ENCODE assay signal across 26 cellular contexts in genomic region chr17:17847102-17847501, GRCh38. TPM values are rescaled to one million over a fixed set of nuclear protein-coding genes. Genes with fewer than 3 reads are reported as not detected.
DNase-seq lines count a peak whose midpoint lies in the region; ATAC-seq and TF ChIP-seq lines count a peak whose summit lies in the region.
"Had no signal": no experiment of that assay in that cellular context is flagged by ENCODE, and none has a peak within 500 bp of the region (broad histone marks: within the 10 kb centered on the region; RNA-seq: fewer than 3 reads in every experiment).

No MANE protein-coding gene starts in this region.

- no peak for DNase-seq in activated naive CD8-positive, alpha-beta T cell treated with anti-CD3 and anti-CD28 coated beads, Interleukin-2, amount 10 ng/mL, durations not matched to agents 7 days and 5 days
- DNase-seq in activated naive CD8-positive, alpha-beta T cell treated with anti-CD3 and anti-CD28 coated beads, Interleukin-2, amount 50 U/mL, for 24 hours: no peak
- peak; percentile 50 for DNase-seq in ecto neural progenitor cell (ENCODE audit: low spot score)
- no peak for DNase-seq in tibial nerve (ENCODE audit: low spot score in 2 of 2)
- DNase-seq in BE2C: no peak
- DNase-seq: activated CD4-positive, alpha-beta memory T cell treated with anti-CD3 and anti-CD28 coated beads, Interleukin-2, amount 10 ng/mL, durations not matched to agents 7 days and 5 days; activated gamma-delta T cell; aorta; colonic mucosa; foreskin fibroblast; GOT3; head of caudate nucleus; kidney; NCI-H1694; NCI-H510A treated with DMSO at 0.1 percent for 48 hours; PC-3; spleen; substantia nigra had no signal

- TF ChIP-seq CTCF in tibial nerve (IDR thresholded peaks at IDR 0.05) (no peak), BE2C (IDR thresholded peaks at IDR 0.05; ENCODE audit: low read depth, low read length) (no peak)

- H3K27ac Mint-ChIP-seq in activated naive CD8-positive, alpha-beta T cell treated with anti-CD3 and anti-CD28 coated beads, Interleukin-2, amount 10 ng/mL, durations not matched to agents 7 days and 5 days: peak overlapping the region; percentile 30
- no peak overlapping the region for H3K27ac Mint-ChIP-seq in activated naive CD8-positive, alpha-beta T cell treated with anti-CD3 and anti-CD28 coated beads, Interleukin-2, amount 50 U/mL, for 24 hours
- H3K27ac Mint-ChIP-seq: activated CD4-positive, alpha-beta memory T cell treated with anti-CD3 and anti-CD28 coated beads, Interleukin-2, amount 10 ng/mL, durations not matched to agents 7 days and 5 days had no signal

- POLR2A ChIA-PET in activated naive CD8-positive, alpha-beta T cell treated with anti-CD3 and anti-CD28 coated beads, Interleukin-2, amount 10 ng/mL, durations not matched to agents 7 days and 5 days (lab: Charles Lee): interaction anchor here (5.1 to 13.8 kb wide), 2 partner anchors 13 to 23 kb away, joined by 94 to 327 read pairs; partner anchors contain the start of gene SREBF1

- H3K4me1 ChIP-seq in tibial nerve (peaks cover 9 to 61% (median 36%) of the 10 kb centered on the region in 4 donors), BE2C (peaks cover 9% of the 10 kb centered on the region)

- peaks cover 6% of the 10 kb centered on the region for H3K36me3 Mint-ChIP-seq in activated naive CD8-positive, alpha-beta T cell treated with anti-CD3 and anti-CD28 coated beads, Interleukin-2, amount 10 ng/mL, durations not matched to agents 7 days and 5 days
- H3K36me3 Mint-ChIP-seq in activated naive CD8-positive, alpha-beta T cell treated with anti-CD3 and anti-CD28 coated beads, Interleukin-2, amount 50 U/mL, for 24 hours (ENCODE audit: low read depth): no peaks in the 10 kb centered on the region

- H3K27me3 ChIP-seq in tibial nerve (no peaks in the 10 kb centered on the region), BE2C (no peaks in the 10 kb centered on the region)
- H3K27me3 ChIP-seq: colonic mucosa, right atrium auricular region, spleen had no signal

- no peak for TF ChIP-seq EP300 in tibial nerve (IDR thresholded peaks at IDR 0.05)

- no peak overlapping the region for H3K4me3 Mint-ChIP-seq in activated naive CD8-positive, alpha-beta T cell treated with anti-CD3 and anti-CD28 coated beads, Interleukin-2, amount 10 ng/mL, durations not matched to agents 7 days and 5 days
- H3K4me3 Mint-ChIP-seq in activated naive CD8-positive, alpha-beta T cell treated with anti-CD3 and anti-CD28 coated beads, Interleukin-2, amount 50 U/mL, for 24 hours: no peak overlapping the region
- H3K4me3 Mint-ChIP-seq: activated CD4-positive, alpha-beta memory T cell treated with anti-CD3 and anti-CD28 coated beads, Interleukin-2, amount 10 ng/mL, durations not matched to agents 7 days and 5 days; endodermal cell; neural crest cell had no signal

- no peaks in the 10 kb centered on the region for H3K9me3 Mint-ChIP-seq in activated naive CD8-positive, alpha-beta T cell treated with anti-CD3 and anti-CD28 coated beads, Interleukin-2, amount 10 ng/mL, durations not matched to agents 7 days and 5 days
- H3K9me3 Mint-ChIP-seq in activated naive CD8-positive, alpha-beta T cell treated with anti-CD3 and anti-CD28 coated beads, Interleukin-2, amount 50 U/mL, for 24 hours: no peaks in the 10 kb centered on the region
- H3K9me3 Mint-ChIP-seq: activated CD4-positive, alpha-beta memory T cell treated with anti-CD3 and anti-CD28 coated beads, Interleukin-2, amount 10 ng/mL, durations not matched to agents 7 days and 5 days; endodermal cell; neural crest cell had no signal

- H3K4me3 ChIP-seq in tibial nerve (no peak overlapping the region), BE2C (ENCODE audit: low read depth, low read length) (no peak overlapping the region)
- H3K4me3 ChIP-seq: colonic mucosa, lung, right atrium auricular region, spleen had no signal

- H3K9me3 ChIP-seq in KOPT-K1 (ENCODE audit: insufficient read depth, low read length, poor library complexity, severe bottlenecking) (no peaks in the 10 kb centered on the region), tibial nerve (no peaks in the 10 kb centered on the region), BE2C (no peaks in the 10 kb centered on the region)
- H3K9me3 ChIP-seq: colonic mucosa, right atrium auricular region, spleen had no signal

- H3K27me3 Mint-ChIP-seq in activated naive CD8-positive, alpha-beta T cell treated with anti-CD3 and anti-CD28 coated beads, Interleukin-2, amount 10 ng/mL, durations not matched to agents 7 days and 5 days: no peaks in the 10 kb centered on the region
- H3K27me3 Mint-ChIP-seq in activated naive CD8-positive, alpha-beta T cell treated with anti-CD3 and anti-CD28 coated beads, Interleukin-2, amount 50 U/mL, for 24 hours: no peaks in the 10 kb centered on the region
- H3K27me3 Mint-ChIP-seq: activated CD4-positive, alpha-beta memory T cell treated with anti-CD3 and anti-CD28 coated beads, Interleukin-2, amount 10 ng/mL, durations not matched to agents 7 days and 5 days had no signal

- 62 to 78% methylated on average over 7 of the region's 7 CpGs for WGBS in tibial nerve, 2 donors

- H3K4me1 Mint-ChIP-seq in activated naive CD8-positive, alpha-beta T cell treated with anti-CD3 and anti-CD28 coated beads, Interleukin-2, amount 10 ng/mL, durations not matched to agents 7 days and 5 days: peaks cover 47% of the 10 kb centered on the region
- H3K4me1 Mint-ChIP-seq in activated naive CD8-positive, alpha-beta T cell treated with anti-CD3 and anti-CD28 coated beads, Interleukin-2, amount 50 U/mL, for 24 hours: peaks cover 52% of the 10 kb centered on the region

- no peak for ATAC-seq in activated naive CD8-positive, alpha-beta T cell treated with anti-CD3 and anti-CD28 coated beads, Interleukin-2, amount 10 ng/mL, durations not matched to agents 7 days and 5 days (ENCODE audit: low read depth)
- ATAC-seq in activated naive CD8-positive, alpha-beta T cell treated with anti-CD3 and anti-CD28 coated beads, Interleukin-2, amount 50 U/mL, for 24 hours: no peak
- ATAC-seq in HG03571 (IDR thresholded peaks at IDR 0.05; ENCODE audit: unreplicated experiment): no peak
- ATAC-seq: esophagus mucosa, PC-3, Right ventricle myocardium inferior had no signal

- peak overlapping the region; percentile 92 for H3K27ac ChIP-seq in KOPT-K1 (ENCODE audit: low read depth, low read length, poor library complexity, severe bottlenecking)
- peak overlapping the region; percentile 74 to 100 (median 90) for H3K27ac ChIP-seq in tibial nerve
- H3K27ac ChIP-seq: colonic mucosa had no signal

- TF ChIP-seq POLR2A in tibial nerve (IDR thresholded peaks at IDR 0.05): no peak

- H3K36me3 ChIP-seq in KOPT-K1 (ENCODE audit: insufficient read depth, low read length): no peaks in the 10 kb centered on the region
- H3K36me3 ChIP-seq in tibial nerve: peaks cover 0 to 32% (median 0%) of the 10 kb centered on the region in 3 donors
- H3K36me3 ChIP-seq in BE2C: no peaks in the 10 kb centered on the region
- H3K36me3 ChIP-seq: colonic mucosa had no signal

RNA-seq across cellular contexts. Expression of gene SREBF1, which starts 10.3 kb away (rescaled TPM):
- total RNA-seq in activated naive CD8-positive, alpha-beta T cell treated with anti-CD3 and anti-CD28 coated beads, Interleukin-2, amount 10 ng/mL, durations not matched to agents 7 days and 5 days: 100 to 1,000 TPM; 218 to 229 TPM
- total RNA-seq in tibial nerve: 100 to 1,000 TPM; 115 to 253 (median 191) TPM
- 73.2 TPM for polyA plus RNA-seq in BE2C (2012; ENCODE audit: insufficient read depth, insufficient read length, low read depth)
